ENCODE assay signal across 8 cellular contexts in genomic region chr9:110049699-110050450, GRCh38.
DNase-seq lines count a peak whose midpoint lies in the region; ATAC-seq lines count a peak whose summit lies in the region.

No MANE protein-coding gene starts in this region.

- peak; percentile 22 for DNase-seq in NK-92 treated with Interleukin-12 subunit alpha and Interleukin-12 subunit beta, amount 100 ng/mL, for 24 hours (lab: John Stamatoyannopoulos, UW)
- DNase-seq in NK-92 (lab: John Stamatoyannopoulos, UW; ENCODE audit: unreplicated experiment) (no peak), NAMALWA (ENCODE audit: low spot score) (peak; percentile 37), left cardiac atrium (peak; percentile 55), retina (peak; percentile 73), KG1 (lab: John Stamatoyannopoulos, UW) (no peak), SK-N-DZ (ENCODE audit: low spot score) (no peak)
- peak; percentile 47 for DNase-seq in activated naive CD4-positive, alpha-beta T cell treated with anti-CD3 and anti-CD28 coated beads, Interleukin-2, amount 10 ng/mL, durations not matched to agents 7 days and 5 days

- peaks cover 18% of the 10 kb centered on the region for H3K36me3 Mint-ChIP-seq in activated naive CD4-positive, alpha-beta T cell treated with anti-CD3 and anti-CD28 coated beads, Interleukin-2, amount 10 ng/mL, durations not matched to agents 7 days and 5 days

- H3K4me3 Mint-ChIP-seq in activated naive CD4-positive, alpha-beta T cell treated with anti-CD3 and anti-CD28 coated beads, Interleukin-2, amount 10 ng/mL, durations not matched to agents 7 days and 5 days = peak overlapping the region; percentile 77

- peak; percentile 28 to 41 for ATAC-seq in left cardiac atrium

- no peaks in the 10 kb centered on the region for H3K9me3 Mint-ChIP-seq in activated naive CD4-positive, alpha-beta T cell treated with anti-CD3 and anti-CD28 coated beads, Interleukin-2, amount 10 ng/mL, durations not matched to agents 7 days and 5 days

- CTCF ChIA-PET in activated naive CD4-positive, alpha-beta T cell treated with anti-CD3 and anti-CD28 coated beads, Interleukin-2, amount 10 ng/mL, durations not matched to agents 7 days and 5 days (lab: Charles Lee) = interaction anchor here (0.6 to 16.3 kb wide), 5 partner anchors 38 to 146 kb away, joined by 3 to 211 read pairs (median 5); no protein-coding TSS in a partner anchor

- H3K4me1 Mint-ChIP-seq in activated naive CD4-positive, alpha-beta T cell treated with anti-CD3 and anti-CD28 coated beads, Interleukin-2, amount 10 ng/mL, durations not matched to agents 7 days and 5 days = peaks cover 52% of the 10 kb centered on the region

- peak overlapping the region; percentile 86 for H3K27ac Mint-ChIP-seq in activated naive CD4-positive, alpha-beta T cell treated with anti-CD3 and anti-CD28 coated beads, Interleukin-2, amount 10 ng/mL, durations not matched to agents 7 days and 5 days

- H3K27me3 Mint-ChIP-seq in activated naive CD4-positive, alpha-beta T cell treated with anti-CD3 and anti-CD28 coated beads, Interleukin-2, amount 10 ng/mL, durations not matched to agents 7 days and 5 days = peaks cover 22% of the 10 kb centered on the region

- intact Hi-C loops in left cardiac atrium (cut with DNase I) = loop anchor here in 1 of 2 donors (5.0 kb wide), 1 partner anchor 138 kb away; no protein-coding TSS in a partner anchor

Comparison
In these comparisons a context has a peak if more than half of its experiments do, and no peak if none do; other contexts are left out.
1. DNase-seq: peak in NK-92 treated with Interleukin-12 subunit alpha and Interleukin-12 subunit beta, amount 100 ng/mL, for 24 hours (single experiment), NAMALWA (single experiment), activated naive CD4-positive, alpha-beta T cell treated with anti-CD3 and anti-CD28 coated beads, Interleukin-2, amount 10 ng/mL, durations not matched to agents 7 days and 5 days (single experiment), left cardiac atrium (single experiment) and retina (single experiment); none in NK-92 (single experiment), KG1 (single experiment) and SK-N-DZ (single experiment).